8 cellular contexts compared by ENCODE assay signal in genomic region chr12:67068773-67069450, GRCh38.
DNase-seq lines count a peak whose midpoint lies in the region; ATAC-seq and TF ChIP-seq lines count a peak whose summit lies in the region.

No MANE protein-coding gene starts in this region.

- WGBS in esophagus squamous epithelium, 2 donors: no CpG with 5 or more reads among the region's 81 CpGs

- H3K4me1 Mint-ChIP-seq in nephron progenitor cell: peaks cover 36% of the 10 kb centered on the region

- intact Hi-C loops in esophagus squamous epithelium (cut with DNase I) (no loop called here), vagina (cut with DNase I) (no loop called here)

- H3K4me1 ChIP-seq in esophagus squamous epithelium: peaks cover 10 to 34% (median 14%) of the 10 kb centered on the region in 3 donors
- peaks cover 26% of the 10 kb centered on the region for H3K4me1 ChIP-seq in vagina

- peak; percentile 56 for ATAC-seq in HG02870 (IDR thresholded peaks at IDR 0.05; ENCODE audit: unreplicated experiment)

- peak; percentile 4 to 7 for DNase-seq in NOMO-1 (lab: John Stamatoyannopoulos, UW; ENCODE audit: unreplicated experiment in 2 of 2)
- DNase-seq in NOMO-1 treated with dmso at 0.1 percent for 144 hours (lab: John Stamatoyannopoulos, UW; ENCODE audit: unreplicated experiment): no peak
- peak; percentile 75 for DNase-seq in NCI-H2171 treated with DMSO at 0.1 percent for 48 hours (lab: John Stamatoyannopoulos, UW)
- DNase-seq in activated CD8-positive, alpha-beta memory T cell treated with anti-CD3 and anti-CD28 coated beads, Interleukin-2, amount 50 U/mL, for 48 hours: peak; percentile 74
- no peak for DNase-seq in esophagus squamous epithelium (lab: John Stamatoyannopoulos, UW)
- peak; percentile 73 for DNase-seq in nephron progenitor cell
- DNase-seq in vagina (ENCODE audit: extremely low spot score in 2 of 2): no peak

- H3K4me3 ChIP-seq in esophagus squamous epithelium: peak overlapping the region; percentile 70 to 86 (median 81)
- peak overlapping the region; percentile 56 to 71 for H3K4me3 ChIP-seq in vagina

- no peak for TF ChIP-seq CTCF in esophagus squamous epithelium (IDR thresholded peaks at IDR 0.05)
- no peak for TF ChIP-seq CTCF in nephron progenitor cell (IDR thresholded peaks at IDR 0.05)
- no peak for TF ChIP-seq CTCF in vagina (IDR thresholded peaks at IDR 0.05)

- peaks cover 0 to 26% (median 0%) of the 10 kb centered on the region in 4 donors for H3K27me3 ChIP-seq in esophagus squamous epithelium
- no peaks in the 10 kb centered on the region for H3K27me3 ChIP-seq in vagina

- peak overlapping the region; percentile 97 for H3K4me3 Mint-ChIP-seq in nephron progenitor cell

- peak overlapping the region; percentile 61 for H3K27ac Mint-ChIP-seq in nephron progenitor cell

- no peaks in the 10 kb centered on the region for H3K9me3 Mint-ChIP-seq in nephron progenitor cell

- no peaks in the 10 kb centered on the region for H3K9me3 ChIP-seq in esophagus squamous epithelium
- H3K9me3 ChIP-seq in vagina: no peaks in the 10 kb centered on the region

- TF ChIP-seq POLR2A in esophagus squamous epithelium (IDR thresholded peaks at IDR 0.05) (peak in 1 of 4 donors; percentile 35), vagina (IDR thresholded peaks at IDR 0.05) (no peak)

- H3K36me3 Mint-ChIP-seq in nephron progenitor cell (ENCODE audit: low read depth): no peaks in the 10 kb centered on the region

- H3K27me3 Mint-ChIP-seq in nephron progenitor cell (ENCODE audit: low read depth, poor library complexity): peaks cover 20% of the 10 kb centered on the region

- H3K27ac ChIP-seq in esophagus squamous epithelium: peak overlapping the region; percentile 92 to 96 (median 94)
- peak overlapping the region; percentile 69 for H3K27ac ChIP-seq in vagina

- H3K36me3 ChIP-seq in esophagus squamous epithelium (no peaks in the 10 kb centered on the region), vagina (no peaks in the 10 kb centered on the region)

Comparison
In these comparisons a context has a peak if more than half of its experiments do, and no peak if none do; other contexts are left out.
1. DNase-seq: peak in NOMO-1 (2 of 2), NCI-H2171 treated with DMSO at 0.1 percent for 48 hours (single experiment), activated CD8-positive, alpha-beta memory T cell treated with anti-CD3 and anti-CD28 coated beads, Interleukin-2, amount 50 U/mL, for 48 hours (single experiment) and nephron progenitor cell (single experiment); none in NOMO-1 treated with dmso at 0.1 percent for 144 hours (single experiment), esophagus squamous epithelium (single experiment) and vagina (0 of 2).